12 cellular contexts compared by ENCODE assay signal in genomic region chr7:30920021-30920583, GRCh38. TPM values are rescaled to one million over a fixed set of nuclear protein-coding genes. Genes with fewer than 3 reads are reported as not detected.
DNase-seq lines count a peak whose midpoint lies in the region; FAIRE-seq and TF ChIP-seq lines count a peak whose summit lies in the region.
"Had no signal": no experiment of that assay in that cellular context is flagged by ENCODE, and none has a peak within 500 bp of the region (broad histone marks: within the 10 kb centered on the region; RNA-seq: fewer than 3 reads in every experiment).

No MANE protein-coding gene starts in this region.

- peak; percentile 34 for DNase-seq in MCF 10A (ENCODE audit: unreplicated experiment)
- no peak for DNase-seq in mammary epithelial cell
- peak; percentile 37 to 38 for DNase-seq in cardiac fibroblast (ENCODE audit: low read depth in 2 of 2)
- DNase-seq in mesenchymal stem cell = no peak
- no peak for DNase-seq in vagina (ENCODE audit: extremely low spot score in 2 of 2)
- no peak for DNase-seq in small intestine
- no peak for DNase-seq in kidney tubule cell (ENCODE audit: low spot score)
- DNase-seq in Ammon's horn (ENCODE audit: low spot score) = no peak
- DNase-seq: NCI-H1436; stimulated activated naive CD4-positive, alpha-beta T cell; SW 1271 had no signal

- no peak overlapping the region for H2BK5ac ChIP-seq in mesenchymal stem cell (ENCODE audit: low read depth, low read length, poor library complexity, severe bottlenecking)

- H3K9me3 Mint-ChIP-seq in MCF 10A (ENCODE audit: unreplicated experiment) = no peaks in the 10 kb centered on the region

- 84% methylated on average over 6 of the region's 11 CpGs for WGBS in mammary epithelial cell (ENCODE audit: low coverage, missing lambda C conversion rate)
- WGBS in mesenchymal stem cell = 82% methylated on average over 10 of the region's 11 CpGs
- 29 to 47% (median 46%) methylated on average over 11 of the region's 11 CpGs for WGBS in small intestine, 3 donors

- no peak overlapping the region for H3K9ac ChIP-seq in mammary epithelial cell (ENCODE audit: insufficient read depth, low read length)
- H3K9ac ChIP-seq in mesenchymal stem cell (ENCODE audit: low read length) = no peak overlapping the region

- no peaks in the 10 kb centered on the region for H3K27me3 ChIP-seq in mammary epithelial cell (ENCODE audit: insufficient read depth, low read length)
- no peaks in the 10 kb centered on the region for H3K27me3 ChIP-seq in mesenchymal stem cell (ENCODE audit: control insufficient read depth in 1 of 2, insufficient read depth in 1 of 2, low read length in 2 of 2)
- no peaks in the 10 kb centered on the region for H3K27me3 ChIP-seq in vagina
- H3K27me3 ChIP-seq in small intestine (ENCODE audit: control insufficient read depth in 2 of 2, insufficient read depth in 2 of 2, low read length in 2 of 2) = no peaks in the 10 kb centered on the region

- H4K20me1 ChIP-seq in mammary epithelial cell (ENCODE audit: insufficient read depth, low read length) = no peaks in the 10 kb centered on the region

- H2BK120ac ChIP-seq in mesenchymal stem cell (ENCODE audit: low read depth, low read length) = no peak overlapping the region

- H4K8ac ChIP-seq in mesenchymal stem cell (ENCODE audit: low read length) = no peak overlapping the region

- intact Hi-C loops in MCF 10A (cut with micrococcal nuclease) = no loop called here
- intact Hi-C loops in mammary epithelial cell (cut with micrococcal nuclease) = no loop called here
- intact Hi-C loops in vagina (cut with DNase I) = no loop called here

- H3K36me3 Mint-ChIP-seq in MCF 10A (ENCODE audit: insufficient read depth, unreplicated experiment) = no peaks in the 10 kb centered on the region

- in situ Hi-C loops in mammary epithelial cell (cut with MboI; ENCODE audit: low sequenced_read_pairs in 2 of 2) = no loop called here

- H3K27me3 Mint-ChIP-seq in MCF 10A (ENCODE audit: insufficient read depth, unreplicated experiment) = no peaks in the 10 kb centered on the region

- no peak overlapping the region for H2BK15ac ChIP-seq in mesenchymal stem cell (ENCODE audit: low read depth, poor library complexity, severe bottlenecking)

- no peak overlapping the region for H4K91ac ChIP-seq in mesenchymal stem cell (ENCODE audit: low read length)

- no peaks in the 10 kb centered on the region for H3K9me3 ChIP-seq in mammary epithelial cell (replicated peaks; ENCODE audit: insufficient read depth, low read length)
- no peaks in the 10 kb centered on the region for H3K9me3 ChIP-seq in mesenchymal stem cell (ENCODE audit: control insufficient read depth, low read length)
- H3K9me3 ChIP-seq in vagina = no peaks in the 10 kb centered on the region
- H3K9me3 ChIP-seq in small intestine (ENCODE audit: control insufficient read depth, low read depth) = no peaks in the 10 kb centered on the region

- H3K27ac Mint-ChIP-seq in MCF 10A (ENCODE audit: low read depth, unreplicated experiment) = no peak overlapping the region

- H3K4me1 Mint-ChIP-seq in MCF 10A (ENCODE audit: insufficient read depth, unreplicated experiment) = peaks cover 18% of the 10 kb centered on the region

- no peak overlapping the region for H2AFZ ChIP-seq in mammary epithelial cell (ENCODE audit: low read depth, low read length)
- no peak overlapping the region for H2AFZ ChIP-seq in mesenchymal stem cell (ENCODE audit: low read depth, low read length)

- peak overlapping the region in 1 of 2 experiments; percentile 23 for H2BK12ac ChIP-seq in mesenchymal stem cell (ENCODE audit: low read length in 2 of 2)

- TF ChIP-seq CTCF in MCF 10A (IDR thresholded peaks at IDR 0.05; ENCODE audit: unreplicated experiment) (no peak), mammary epithelial cell (conservative IDR thresholded peaks at IDR 0.05 in 1 of 2, IDR thresholded peaks at IDR 0.05 in 1 of 2; ENCODE audit: extremely low read depth in 1 of 2, insufficient read depth in 1 of 2, low read depth in 1 of 2, low read length in 2 of 2) (no peak), cardiac fibroblast (IDR thresholded peaks at IDR 0.05; ENCODE audit: low read depth, low read length) (no peak), vagina (IDR thresholded peaks at IDR 0.05) (no peak)

- H3K79me1 ChIP-seq in mesenchymal stem cell (replicated peaks; ENCODE audit: low read length, poor library complexity, severe bottlenecking) = no peaks in the 10 kb centered on the region

- TF ChIP-seq POLR2A in vagina (IDR thresholded peaks at IDR 0.05) = no peak

- no peak overlapping the region for H3K4me2 ChIP-seq in mammary epithelial cell (ENCODE audit: insufficient read depth, low read depth, low read length)
- no peak overlapping the region for H3K4me2 ChIP-seq in mesenchymal stem cell (ENCODE audit: low read length, poor library complexity, severe bottlenecking)

- POLR2A ChIA-PET in MCF 10A (lab: Yijun Ruan, JAX) = interaction anchor here (0.7 to 0.8 kb wide), 3 partner anchors 19 to 291 kb away, joined by 3 read pairs; no protein-coding TSS in a partner anchor

- H3K4me1 ChIP-seq in mammary epithelial cell (ENCODE audit: insufficient read depth, low read length) = peaks cover 8% of the 10 kb centered on the region
- peaks cover 38% of the 10 kb centered on the region for H3K4me1 ChIP-seq in mesenchymal stem cell (ENCODE audit: control insufficient read depth, insufficient read depth, low read depth, low read length)
- H3K4me1 ChIP-seq in vagina = peaks cover 21% of the 10 kb centered on the region
- peaks cover 0 to 4% of the 10 kb centered on the region in 2 donors for H3K4me1 ChIP-seq in small intestine (ENCODE audit: control insufficient read depth in 2 of 2, insufficient read depth in 1 of 2, low read depth in 1 of 2, low read length in 1 of 2)

- FAIRE-seq in small intestine (lab: Jason Lieb, UNC) = no peak
- FAIRE-seq: colon had no signal

- dilution Hi-C loops in mammary epithelial cell (cut with HindIII; ENCODE audit: low sequenced_read_pairs) = no loop called here

- H3K27ac ChIP-seq in mammary epithelial cell (ENCODE audit: insufficient read depth, low read depth, low read length) = no peak overlapping the region
- no peak overlapping the region for H3K27ac ChIP-seq in mesenchymal stem cell (ENCODE audit: low read length, poor library complexity, severe bottlenecking)
- H3K27ac ChIP-seq in vagina = peak overlapping the region; percentile 10
- H3K27ac ChIP-seq in small intestine (ENCODE audit: low read depth in 1 of 2, low read length in 1 of 2) = peak overlapping the region in 1 of 2 donors; percentile 5

- H3K18ac ChIP-seq in mesenchymal stem cell (ENCODE audit: low read depth in 1 of 2, low read length in 2 of 2) = no peak overlapping the region

- H3K4me3 ChIP-seq in mammary epithelial cell (replicated peaks in 1 of 3; ENCODE audit: insufficient read depth in 1 of 3, low read depth in 2 of 3, low read length in 3 of 3) (no peak overlapping the region), cardiac fibroblast (replicated peaks in 1 of 2; ENCODE audit: low read depth in 2 of 2, low read length in 2 of 2) (no peak overlapping the region), mesenchymal stem cell (ENCODE audit: insufficient read depth in 1 of 2, low read depth in 1 of 2, low read length in 2 of 2) (no peak overlapping the region), vagina (no peak overlapping the region), small intestine (ENCODE audit: low read depth in 1 of 2, low read length in 2 of 2) (no peak overlapping the region)

- CTCF ChIA-PET in MCF 10A (lab: Yijun Ruan, JAX) = interaction anchor here (1.8 to 3.6 kb wide), 2 partner anchors 16 to 63 kb away, joined by 4 to 18 read pairs; no protein-coding TSS in a partner anchor
- CTCF ChIA-PET in mammary epithelial cell (lab: Charles Lee; ENCODE audit: low non-redundant PET) = no interaction called here

- BruUV-seq in MCF 10A (replicated peaks; lab: Mats Ljungman, UMichigan) (no TSS peak), mammary epithelial cell (replicated peaks; lab: Mats Ljungman, UMichigan) (no TSS peak)

- H3K23ac ChIP-seq in mesenchymal stem cell (ENCODE audit: low read length in 2 of 2) = no peak overlapping the region

- peak overlapping the region; percentile 33 for H2AK5ac ChIP-seq in mesenchymal stem cell (ENCODE audit: low read length, severe bottlenecking)

- no peaks in the 10 kb centered on the region for H3K79me2 ChIP-seq in mammary epithelial cell (ENCODE audit: insufficient read depth, low read length)

- H3K14ac ChIP-seq in mesenchymal stem cell (ENCODE audit: low read length in 2 of 2) = no peak overlapping the region

- no peaks in the 10 kb centered on the region for H3K36me3 ChIP-seq in mammary epithelial cell (ENCODE audit: insufficient read depth, low read length)
- H3K36me3 ChIP-seq in mesenchymal stem cell (ENCODE audit: control insufficient read depth in 1 of 2, insufficient read depth in 2 of 2, low read depth in 1 of 2, low read length in 2 of 2) = peaks cover 12 to 28% of the 10 kb centered on the region in 2 experiments
- H3K36me3 ChIP-seq in vagina = no peaks in the 10 kb centered on the region
- H3K36me3 ChIP-seq in small intestine (ENCODE audit: control insufficient read depth in 2 of 2, insufficient read depth in 2 of 2, low read length in 2 of 2) = peaks cover 0 to 3% of the 10 kb centered on the region in 2 donors

- H3K4me3 Mint-ChIP-seq in MCF 10A (ENCODE audit: unreplicated experiment) = no peak overlapping the region

- peak overlapping the region in 1 of 2 experiments; percentile 7 for H3K4ac ChIP-seq in mesenchymal stem cell (ENCODE audit: low read depth in 1 of 2, low read length in 2 of 2)

RNA-seq across cellular contexts. Expression of gene AQP1, which starts 8.4 kb away (rescaled TPM):
- total RNA-seq in MCF 10A (2022) (0.71 TPM in 1 of 2 replicates, not detected in the other), mammary epithelial cell (under 1 TPM in 1 of 2 donors, not detected in 1; 0.17 TPM), vagina (243 TPM)
- polyA plus RNA-seq in mammary epithelial cell (0.05 TPM), small intestine (100 to 1,000 TPM in 1 of 3 donors, 10 to 100 TPM in 2; 17.8 to 175 (median 19.9) TPM)
- not detected for polyA minus RNA-seq in mammary epithelial cell
- 1.0 TPM for polyA plus RNA-seq in mesenchymal stem cell (2013, experiment 1 of 2)
- 0.86 TPM for polyA plus RNA-seq in mesenchymal stem cell (2013, experiment 2 of 2)

RNA-seq across cellular contexts. Expression of gene GHRHR, which starts 43.7 kb away (rescaled TPM):
- total RNA-seq in MCF 10A (2022) (not detected in 2 replicates), mammary epithelial cell (not detected), vagina (not detected)
- polyA plus RNA-seq in mammary epithelial cell (not detected), small intestine (under 1 TPM in 1 of 3 donors, not detected in 2; 0.07 TPM)
- polyA minus RNA-seq in mammary epithelial cell = not detected
- polyA plus RNA-seq in mesenchymal stem cell (2013, experiment 1 of 2) = not detected
- polyA plus RNA-seq in mesenchymal stem cell (2013, experiment 2 of 2) = not detected

Comparison
In these comparisons a context has a peak if more than half of its experiments do, and no peak if none do; other contexts are left out.
1. DNase-seq: peak in MCF 10A (single experiment) and cardiac fibroblast (2 of 2); none in mammary epithelial cell (single experiment), mesenchymal stem cell (single experiment), vagina (0 of 2), small intestine (single experiment), kidney tubule cell (single experiment) and Ammon's horn (single experiment).
2. RNA of gene AQP1, which starts 8.4 kb away (total RNA-seq): 243 TPM in vagina (single experiment); 0.17 TPM in mammary epithelial cell and 0.71 TPM in MCF 10A; every median in the first group is over 100 times any median in the second.